Comparison of ENCODE assay signal across 1 cellular context in the genomic region with DNA sequence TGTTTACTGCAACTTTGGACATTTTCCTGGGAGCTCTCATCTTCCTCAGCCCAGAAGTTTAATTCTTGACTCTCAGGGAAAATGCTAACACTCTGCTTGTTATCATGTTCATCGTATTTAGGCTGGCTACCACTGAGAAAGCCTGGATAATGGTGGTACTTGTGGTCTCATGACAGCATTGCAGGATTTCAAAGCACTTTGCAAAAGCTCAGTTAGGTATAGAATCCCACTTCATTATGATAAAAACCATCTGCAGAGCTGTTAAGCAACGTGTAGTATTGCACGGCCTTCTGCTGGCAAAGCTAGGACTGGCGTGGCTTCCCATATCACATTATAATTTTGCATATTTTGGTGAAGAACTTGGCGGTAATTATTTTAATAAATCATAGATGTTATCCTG.
TF ChIP-seq lines count a peak whose summit lies in the region.

No MANE protein-coding gene starts in this region.

TF ChIP-seq in IMR-90, 13 proteins besides CTCF, POLR2A, EP300 and RAD21 (continued from another document):
- TF ChIP-seq SMC3 (IDR thresholded peaks at IDR 0.05; ENCODE audit: low read depth, low read length): no peak
- no peak for TF ChIP-seq RCOR1 (IDR thresholded peaks at IDR 0.05; ENCODE audit: insufficient replicate concordance, low read length)
- no peak for TF ChIP-seq FOS (IDR thresholded peaks at IDR 0.05; ENCODE audit: low read depth, low read length)
- no peak for TF ChIP-seq MAZ (IDR thresholded peaks at IDR 0.05; ENCODE audit: borderline replicate concordance, low read depth, low read length)
- TF ChIP-seq MAFK (IDR thresholded peaks at IDR 0.05; ENCODE audit: low read depth, low read length): no peak
- TF ChIP-seq ELK1 (IDR thresholded peaks at IDR 0.05; ENCODE audit: borderline replicate concordance, low read depth, low read length): no peak
- no peak for TF ChIP-seq BHLHE40 (IDR thresholded peaks at IDR 0.05; ENCODE audit: low read depth, low read length)
- TF ChIP-seq CEBPB (IDR thresholded peaks at IDR 0.05; ENCODE audit: low read depth, low read length): no peak
- TF ChIP-seq USF2 (IDR thresholded peaks at IDR 0.05; ENCODE audit: low read depth, low read length): no peak
- no peak for TF ChIP-seq MXI1 (IDR thresholded peaks at IDR 0.05; ENCODE audit: borderline replicate concordance, low read depth, low read length)
- TF ChIP-seq CHD1 (IDR thresholded peaks at IDR 0.05; ENCODE audit: low read depth, low read length): no peak
TF ChIP-seq in IMR-90: peak in this region for 0.
